In genomic region chr16:87316923-87317765, GRCh38 we compare ENCODE assay signal across 8 cellular contexts.
A peak's percentile ranks its signal among the peaks of the same experiment; 100 is the strongest.
DNase-seq lines count a peak whose midpoint lies in the region; ATAC-seq and TF ChIP-seq lines count a peak whose summit lies in the region.

Gene C16orf95, minus strand, starts transcription at chr16:87317392. Its CDS starts 150 bp downstream, at chr16:87317242.

- ATAC-seq in GM19324 (IDR thresholded peaks at IDR 0.05; ENCODE audit: low FRiP score, unreplicated experiment): peak; percentile 88
- ATAC-seq in HG03460 (IDR thresholded peaks at IDR 0.05; ENCODE audit: unreplicated experiment): peak; percentile 92

- H3K27me3 ChIP-seq in layer of hippocampus (ENCODE audit: control insufficient read depth, insufficient read depth, low read length): no peaks in the 10 kb centered on the region

- DNase-seq in NCI-H524 (lab: John Stamatoyannopoulos, UW): peak; percentile 93 to 96
- peak; percentile 98 for DNase-seq in activated CD4-positive, alpha-beta T cell treated with anti-CD3 and anti-CD28 coated beads for 48 hours
- DNase-seq in stimulated activated CD4-positive, alpha-beta T cell treated with anti-CD3 and anti-CD28 coated beads, Interleukin-1b, Interleukin-23, amount 100 ng/mL, for 24 hours (ENCODE audit: low read depth in 4 of 4, low spot score in 1 of 4): peak; percentile 94 to 97 (median 96)

- peak within 1 kb of the TSS; percentile 88 for H3K27ac ChIP-seq in C4-2B
- peak within 1 kb of the TSS; percentile 88 for H3K27ac ChIP-seq in cingulate gyrus (ENCODE audit: low read depth, low read length)
- peak within 1 kb of the TSS; percentile 94 for H3K27ac ChIP-seq in layer of hippocampus (ENCODE audit: low read depth, low read length)

- TF ChIP-seq CTCF in C4-2B (conservative IDR thresholded peaks at IDR 0.05): peak; percentile 82

Comparison
In these comparisons a context has a peak if more than half of its experiments do, and no peak if none do; other contexts are left out.
1. Peak in every context shown above with its lines: DNase-seq, ATAC-seq and H3K27ac ChIP-seq.